9 cellular contexts compared by ENCODE assay signal in genomic region chr3:17039579-17039978, GRCh38.
DNase-seq lines count a peak whose midpoint lies in the region; TF ChIP-seq lines count a peak whose summit lies in the region.
"Had no signal": no experiment of that assay in that cellular context is flagged by ENCODE, and none has a peak within 500 bp of the region (broad histone marks: within the 10 kb centered on the region; RNA-seq: fewer than 3 reads in every experiment).

No MANE protein-coding gene starts in this region.

- H3K4me3 Mint-ChIP-seq in HFFc6: no peak overlapping the region; the same call in 1 of the 2 replicates
- H3K4me3 Mint-ChIP-seq in activated naive CD8-positive, alpha-beta T cell: no peak overlapping the region
- H3K4me3 Mint-ChIP-seq in endothelial cell (ENCODE audit: unreplicated experiment): no peak overlapping the region
- H3K4me3 Mint-ChIP-seq: T-helper 1 cell treated with Interleukin-12 subunit alpha and Interleukin-12 subunit beta and Interleukin-4 antibody, amounts not matched to agents 30 μg/mL and 1 μg/mL, for 36 hours had no signal

- H3K27ac Mint-ChIP-seq in HFFc6: peak overlapping the region; percentile 78
- peak overlapping the region; percentile 73 for H3K27ac Mint-ChIP-seq in activated naive CD8-positive, alpha-beta T cell
- no peak overlapping the region for H3K27ac Mint-ChIP-seq in endothelial cell (ENCODE audit: unreplicated experiment)
- H3K27ac Mint-ChIP-seq: T-helper 1 cell treated with Interleukin-12 subunit alpha and Interleukin-12 subunit beta and Interleukin-4 antibody, amounts not matched to agents 30 μg/mL and 1 μg/mL, for 36 hours had no signal

- H3K36me3 Mint-ChIP-seq in HFFc6 (ENCODE audit: low read depth) (no peaks in the 10 kb centered on the region), endothelial cell (ENCODE audit: low read depth, unreplicated experiment) (no peaks in the 10 kb centered on the region)
- H3K36me3 Mint-ChIP-seq in activated naive CD8-positive, alpha-beta T cell: peaks cover 27% of the 10 kb centered on the region

- TF ChIP-seq CTCF in HFFc6 (IDR thresholded peaks at IDR 0.05): no peak
- no peak for TF ChIP-seq CTCF in endothelial cell (IDR thresholded peaks at IDR 0.05; ENCODE audit: unreplicated experiment)

- in situ Hi-C loops in KBM-7 (cut with MboI; ENCODE audit: low pct_unique_long_range_greater_than_20kb, low sequenced_read_pairs): no loop called here

- H3K27me3 Mint-ChIP-seq in HFFc6 (ENCODE audit: insufficient read depth) (no peaks in the 10 kb centered on the region), endothelial cell (ENCODE audit: unreplicated experiment) (no peaks in the 10 kb centered on the region)
- H3K27me3 Mint-ChIP-seq in activated naive CD8-positive, alpha-beta T cell: no peaks in the 10 kb centered on the region

- DNase-seq in AG08395 (ENCODE audit: low spot score): peak; percentile 85
- peak; percentile 82 for DNase-seq in HFFc6
- DNase-seq in inferior parietal cortex (ENCODE audit: extremely low spot score): peak; percentile 20
- no peak for DNase-seq in KBM-7
- DNase-seq in substantia nigra (lab: John Stamatoyannopoulos, UW): no peak
- no peak for DNase-seq in endothelial cell (ENCODE audit: low spot score)
- DNase-seq in NCI-H524 treated with DMSO at 0.1 percent for 48 hours (lab: John Stamatoyannopoulos, UW): no peak

- H3K9me3 Mint-ChIP-seq in HFFc6 (no peaks in the 10 kb centered on the region), endothelial cell (ENCODE audit: unreplicated experiment) (no peaks in the 10 kb centered on the region)
- H3K9me3 Mint-ChIP-seq in activated naive CD8-positive, alpha-beta T cell (ENCODE audit: low read depth): no peaks in the 10 kb centered on the region
- H3K9me3 Mint-ChIP-seq: T-helper 1 cell treated with Interleukin-12 subunit alpha and Interleukin-12 subunit beta and Interleukin-4 antibody, amounts not matched to agents 30 μg/mL and 1 μg/mL, for 36 hours had no signal

- peaks cover 32% of the 10 kb centered on the region for H3K4me1 Mint-ChIP-seq in HFFc6 (ENCODE audit: low read depth)
- H3K4me1 Mint-ChIP-seq in activated naive CD8-positive, alpha-beta T cell (ENCODE audit: low read depth): peaks cover 39% of the 10 kb centered on the region
- peaks cover 3% of the 10 kb centered on the region for H3K4me1 Mint-ChIP-seq in endothelial cell (ENCODE audit: unreplicated experiment)

- no peak overlapping the region for H3K27ac ChIP-seq in substantia nigra (ENCODE audit: low read depth, low read length, poor library complexity, severe bottlenecking)

Comparison
In these comparisons a context has a peak if more than half of its experiments do, and no peak if none do; other contexts are left out.
1. DNase-seq: peak in AG08395 (single experiment), HFFc6 (single experiment) and inferior parietal cortex (single experiment); none in KBM-7 (single experiment), substantia nigra (0 of 49), endothelial cell (single experiment) and NCI-H524 treated with DMSO at 0.1 percent for 48 hours (single experiment).